2 cellular contexts compared by ENCODE assay signal in genomic region chr1:206678490-206678889, GRCh38.
TF ChIP-seq lines count a peak whose summit lies in the region.

No MANE protein-coding gene starts in this region.

TF ChIP-seq in IMR-90, 13 proteins besides CTCF, POLR2A, EP300 and RAD21:
- TF ChIP-seq RFX5 (IDR thresholded peaks at IDR 0.05; ENCODE audit: low read depth, low read length) (no peak), BHLHE40 (IDR thresholded peaks at IDR 0.05; ENCODE audit: low read depth, low read length) (no peak), USF2 (IDR thresholded peaks at IDR 0.05; ENCODE audit: low read depth, low read length) (no peak), MAFK (IDR thresholded peaks at IDR 0.05; ENCODE audit: low read depth, low read length) (no peak), MXI1 (IDR thresholded peaks at IDR 0.05; ENCODE audit: borderline replicate concordance, low read depth, low read length) (no peak), CHD1 (IDR thresholded peaks at IDR 0.05; ENCODE audit: low read depth, low read length) (no peak), NFE2L2 (IDR thresholded peaks at IDR 0.05; ENCODE audit: low read depth, low read length) (no peak), SMC3 (IDR thresholded peaks at IDR 0.05; ENCODE audit: low read depth, low read length) (no peak), MAZ (IDR thresholded peaks at IDR 0.05; ENCODE audit: borderline replicate concordance, low read depth, low read length) (no peak), CEBPB (IDR thresholded peaks at IDR 0.05; ENCODE audit: low read depth, low read length) (no peak)
- TF ChIP-seq, protein P1, sequence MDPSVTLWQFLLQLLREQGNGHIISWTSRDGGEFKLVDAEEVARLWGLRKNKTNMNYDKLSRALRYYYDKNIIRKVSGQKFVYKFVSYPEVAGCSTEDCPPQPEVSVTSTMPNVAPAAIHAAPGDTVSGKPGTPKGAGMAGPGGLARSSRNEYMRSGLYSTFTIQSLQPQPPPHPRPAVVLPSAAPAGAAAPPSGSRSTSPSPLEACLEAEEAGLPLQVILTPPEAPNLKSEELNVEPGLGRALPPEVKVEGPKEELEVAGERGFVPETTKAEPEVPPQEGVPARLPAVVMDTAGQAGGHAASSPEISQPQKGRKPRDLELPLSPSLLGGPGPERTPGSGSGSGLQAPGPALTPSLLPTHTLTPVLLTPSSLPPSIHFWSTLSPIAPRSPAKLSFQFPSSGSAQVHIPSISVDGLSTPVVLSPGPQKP (IDR thresholded peaks at IDR 0.05; ENCODE audit: borderline replicate concordance, low read depth, low read length): no peak

TF ChIP-seq in GM23338, 12 proteins besides CTCF, POLR2A, EP300 and RAD21:
- TF ChIP-seq POLR2AphosphoS5 (IDR thresholded peaks at IDR 0.05; ENCODE audit: low read depth) (no peak), STAT1 (IDR thresholded peaks at IDR 0.05; ENCODE audit: unreplicated experiment) (no peak), CREB1 (CRISPR knock-in tag; IDR thresholded peaks at IDR 0.05; ENCODE audit: low read depth) (no peak), NANOG (IDR thresholded peaks at IDR 0.05; ENCODE audit: borderline replicate concordance) (no peak), EZH2 (IDR thresholded peaks at IDR 0.05; ENCODE audit: low read depth, unreplicated experiment) (no peak), REST (IDR thresholded peaks at IDR 0.05; ENCODE audit: unreplicated experiment) (no peak), ZNF114 (CRISPR knock-in tag; IDR thresholded peaks at IDR 0.05) (no peak), EZH2phosphoT487 (IDR thresholded peaks at IDR 0.05; ENCODE audit: unreplicated experiment) (no peak), JUNB (IDR thresholded peaks at IDR 0.05; ENCODE audit: unreplicated experiment) (no peak)
- TF ChIP-seq, protein P2, sequence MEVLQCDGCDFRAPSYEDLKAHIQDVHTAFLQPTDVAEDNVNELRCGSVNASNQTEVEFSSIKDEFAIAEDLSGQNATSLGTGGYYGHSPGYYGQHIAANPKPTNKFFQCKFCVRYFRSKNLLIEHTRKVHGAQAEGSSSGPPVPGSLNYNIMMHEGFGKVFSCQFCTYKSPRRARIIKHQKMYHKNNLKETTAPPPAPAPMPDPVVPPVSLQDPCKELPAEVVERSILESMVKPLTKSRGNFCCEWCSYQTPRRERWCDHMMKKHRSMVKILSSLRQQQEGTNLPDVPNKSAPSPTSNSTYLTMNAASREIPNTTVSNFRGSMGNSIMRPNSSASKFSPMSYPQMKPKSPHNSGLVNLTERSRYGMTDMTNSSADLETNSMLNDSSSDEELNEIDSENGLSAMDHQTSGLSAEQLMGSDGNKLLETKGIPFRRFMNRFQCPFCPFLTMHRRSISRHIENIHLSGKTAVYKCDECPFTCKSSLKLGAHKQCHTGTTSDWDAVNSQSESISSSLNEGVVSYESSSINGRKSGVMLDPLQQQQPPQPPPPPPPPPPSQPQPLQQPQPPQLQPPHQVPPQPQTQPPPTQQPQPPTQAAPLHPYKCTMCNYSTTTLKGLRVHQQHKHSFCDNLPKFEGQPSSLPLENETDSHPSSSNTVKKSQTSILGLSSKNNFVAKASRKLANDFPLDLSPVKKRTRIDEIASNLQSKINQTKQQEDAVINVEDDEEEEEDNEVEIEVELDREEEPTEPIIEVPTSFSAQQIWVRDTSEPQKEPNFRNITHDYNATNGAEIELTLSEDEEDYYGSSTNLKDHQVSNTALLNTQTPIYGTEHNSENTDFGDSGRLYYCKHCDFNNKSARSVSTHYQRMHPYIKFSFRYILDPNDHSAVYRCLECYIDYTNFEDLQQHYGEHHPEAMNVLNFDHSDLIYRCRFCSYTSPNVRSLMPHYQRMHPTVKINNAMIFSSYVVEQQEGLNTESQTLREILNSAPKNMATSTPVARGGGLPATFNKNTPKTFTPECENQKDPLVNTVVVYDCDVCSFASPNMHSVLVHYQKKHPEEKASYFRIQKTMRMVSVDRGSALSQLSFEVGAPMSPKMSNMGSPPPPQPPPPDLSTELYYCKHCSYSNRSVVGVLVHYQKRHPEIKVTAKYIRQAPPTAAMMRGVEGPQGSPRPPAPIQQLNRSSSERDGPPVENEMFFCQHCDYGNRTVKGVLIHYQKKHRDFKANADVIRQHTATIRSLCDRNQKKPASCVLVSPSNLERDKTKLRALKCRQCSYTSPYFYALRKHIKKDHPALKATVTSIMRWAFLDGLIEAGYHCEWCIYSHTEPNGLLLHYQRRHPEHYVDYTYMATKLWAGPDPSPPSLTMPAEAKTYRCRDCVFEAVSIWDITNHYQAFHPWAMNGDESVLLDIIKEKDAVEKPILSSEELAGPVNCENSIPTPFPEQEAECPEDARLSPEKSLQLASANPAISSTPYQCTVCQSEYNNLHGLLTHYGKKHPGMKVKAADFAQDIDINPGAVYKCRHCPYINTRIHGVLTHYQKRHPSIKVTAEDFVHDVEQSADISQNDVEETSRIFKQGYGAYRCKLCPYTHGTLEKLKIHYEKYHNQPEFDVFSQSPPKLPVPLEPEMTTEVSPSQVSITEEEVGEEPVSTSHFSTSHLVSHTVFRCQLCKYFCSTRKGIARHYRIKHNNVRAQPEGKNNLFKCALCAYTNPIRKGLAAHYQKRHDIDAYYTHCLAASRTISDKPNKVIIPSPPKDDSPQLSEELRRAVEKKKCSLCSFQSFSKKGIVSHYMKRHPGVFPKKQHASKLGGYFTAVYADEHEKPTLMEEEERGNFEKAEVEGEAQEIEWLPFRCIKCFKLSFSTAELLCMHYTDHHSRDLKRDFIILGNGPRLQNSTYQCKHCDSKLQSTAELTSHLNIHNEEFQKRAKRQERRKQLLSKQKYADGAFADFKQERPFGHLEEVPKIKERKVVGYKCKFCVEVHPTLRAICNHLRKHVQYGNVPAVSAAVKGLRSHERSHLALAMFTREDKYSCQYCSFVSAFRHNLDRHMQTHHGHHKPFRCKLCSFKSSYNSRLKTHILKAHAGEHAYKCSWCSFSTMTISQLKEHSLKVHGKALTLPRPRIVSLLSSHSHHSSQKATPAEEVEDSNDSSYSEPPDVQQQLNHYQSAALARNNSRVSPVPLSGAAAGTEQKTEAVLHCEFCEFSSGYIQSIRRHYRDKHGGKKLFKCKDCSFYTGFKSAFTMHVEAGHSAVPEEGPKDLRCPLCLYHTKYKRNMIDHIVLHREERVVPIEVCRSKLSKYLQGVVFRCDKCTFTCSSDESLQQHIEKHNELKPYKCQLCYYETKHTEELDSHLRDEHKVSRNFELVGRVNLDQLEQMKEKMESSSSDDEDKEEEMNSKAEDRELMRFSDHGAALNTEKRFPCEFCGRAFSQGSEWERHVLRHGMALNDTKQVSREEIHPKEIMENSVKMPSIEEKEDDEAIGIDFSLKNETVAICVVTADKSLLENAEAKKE (CRISPR knock-in tag; IDR thresholded peaks at IDR 0.05): no peak
- TF ChIP-seq, protein P3, sequence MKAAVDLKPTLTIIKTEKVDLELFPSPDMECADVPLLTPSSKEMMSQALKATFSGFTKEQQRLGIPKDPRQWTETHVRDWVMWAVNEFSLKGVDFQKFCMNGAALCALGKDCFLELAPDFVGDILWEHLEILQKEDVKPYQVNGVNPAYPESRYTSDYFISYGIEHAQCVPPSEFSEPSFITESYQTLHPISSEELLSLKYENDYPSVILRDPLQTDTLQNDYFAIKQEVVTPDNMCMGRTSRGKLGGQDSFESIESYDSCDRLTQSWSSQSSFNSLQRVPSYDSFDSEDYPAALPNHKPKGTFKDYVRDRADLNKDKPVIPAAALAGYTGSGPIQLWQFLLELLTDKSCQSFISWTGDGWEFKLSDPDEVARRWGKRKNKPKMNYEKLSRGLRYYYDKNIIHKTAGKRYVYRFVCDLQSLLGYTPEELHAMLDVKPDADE (IDR thresholded peaks at IDR 0.05): no peak
